Comparison of ENCODE assay signal across 1 cellular context in genomic region chr2:213545481-213545880, GRCh38.
A peak's percentile ranks its signal among the peaks of the same experiment; 100 is the strongest.
TF ChIP-seq lines count a peak whose summit lies in the region.

No MANE protein-coding gene starts in this region.

TF ChIP-seq in GM12878, 131 proteins besides CTCF, POLR2A, EP300 and RAD21 (continued from another document):
- TF ChIP-seq IKZF2 (IDR thresholded peaks at IDR 0.05) (peak; percentile 11 to 15; a peak in 1 of 4 replicates), KDM1A (IDR thresholded peaks at IDR 0.05; ENCODE audit: borderline replicate concordance) (no peak), BHLHE40 (IDR thresholded peaks at IDR 0.05; ENCODE audit: borderline replicate concordance in 1 of 2, low read depth in 2 of 2, low read length in 1 of 2) (peak; percentile 17 to 47; a peak in 1 of 4 replicates), ELK1 (IDR thresholded peaks at IDR 0.05; ENCODE audit: low read depth, low read length) (no peak), MTA2 (IDR thresholded peaks at IDR 0.05; ENCODE audit: low read depth) (peak; percentile 62; the same call in 1 of the 2 replicates), PKNOX1 (IDR thresholded peaks at IDR 0.05) (no peak), RB1 (IDR thresholded peaks at IDR 0.05; ENCODE audit: borderline replicate concordance) (no peak), JUNB (IDR thresholded peaks at IDR 0.05) (no peak), EED (IDR thresholded peaks at IDR 0.05; ENCODE audit: low read depth) (no peak), ATF7 (IDR thresholded peaks at IDR 0.05; ENCODE audit: low read depth) (0 out of 2 replicates have a peak, but pooled peaks have one; percentile 25), MEF2A (IDR thresholded peaks at IDR 0.05; ENCODE audit: insufficient read depth, low read depth, low read length) (no peak), RAD51 (IDR thresholded peaks at IDR 0.05) (0 out of 2 replicates have a peak, but pooled peaks have one; percentile 20)
